8 cellular contexts compared by ENCODE assay signal in the genomic region with DNA sequence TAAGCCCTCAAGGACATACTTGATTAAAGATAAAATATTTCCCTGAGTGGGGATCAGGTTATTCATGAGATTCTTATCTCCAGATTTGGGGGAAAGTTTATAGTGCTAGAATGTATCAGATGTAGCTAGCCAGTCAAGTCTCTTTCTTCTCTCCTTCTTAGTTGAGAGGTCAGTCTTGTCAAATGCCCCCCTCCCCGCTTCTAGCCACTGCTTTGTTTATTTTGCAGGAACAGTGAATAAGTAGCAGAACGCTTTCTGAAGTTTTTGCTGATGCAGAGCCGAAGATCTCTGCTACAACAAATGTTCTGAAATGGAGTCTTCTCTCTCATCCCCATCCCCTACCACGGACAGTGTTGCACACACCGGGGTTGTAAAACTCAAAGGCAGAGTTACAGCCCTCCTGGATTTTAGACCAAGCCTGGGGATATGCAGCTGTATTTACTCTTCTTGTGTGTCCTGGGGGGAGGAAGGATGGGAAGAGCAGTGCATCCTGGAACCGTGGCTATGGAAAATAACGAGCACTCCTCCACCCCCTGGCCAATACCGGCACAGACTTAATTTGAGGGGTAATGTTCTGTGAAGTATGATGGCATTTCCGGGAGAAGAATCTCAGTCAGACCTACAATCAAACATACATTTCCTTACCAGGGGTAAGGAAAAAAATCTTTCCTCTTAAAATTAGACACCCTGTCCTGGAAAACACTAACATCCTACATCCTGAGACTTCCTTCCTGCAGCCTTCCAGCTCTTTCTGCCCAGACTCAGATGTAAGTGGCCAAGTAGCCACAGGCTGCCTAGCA. TPM values are rescaled to one million over a fixed set of nuclear protein-coding genes. Genes with fewer than 3 reads are reported as not detected.
DNase-seq lines count a peak whose midpoint lies in the region; ATAC-seq, FAIRE-seq and TF ChIP-seq lines count a peak whose summit lies in the region.

No MANE protein-coding gene starts in this region.

- H3K36me3 ChIP-seq in keratinocyte (ENCODE audit: control insufficient read depth in 2 of 2, extremely low read depth in 1 of 2, insufficient read depth in 2 of 2, low read length in 2 of 2) (no peaks in the 10 kb centered on the region), aorta (ENCODE audit: control insufficient read depth in 1 of 2, insufficient read depth in 2 of 2, low read length in 1 of 2) (no peaks in the 10 kb centered on the region)

- H3K9ac ChIP-seq in keratinocyte (ENCODE audit: control insufficient read depth, extremely low read depth, insufficient read depth, low read length), result no peak overlapping the region

- peak overlapping the region; percentile 58 for H2AFZ ChIP-seq in keratinocyte (ENCODE audit: control insufficient read depth, low read length)

- DNase-seq in stimulated activated naive CD8-positive, alpha-beta T cell treated with anti-CD3 and anti-CD28 coated beads, Interleukin-15, Interleukin-2, amounts not matched to agents 100 U/mL and 50 U/mL, for 24 hours, result no peak
- DNase-seq in T-helper 2 cell treated with Interferon-gamma antibody and Interleukin-4, amounts not matched to agents 5 μg/mL and 100 μg/mL, for 36 hours (ENCODE audit: low spot score), result no peak
- no peak for DNase-seq in keratinocyte (ENCODE audit: low read depth, low spot score)
- DNase-seq in aorta, result no peak

- H3K4me3 ChIP-seq in keratinocyte (ENCODE audit: control insufficient read depth in 2 of 3, extremely low read depth in 1 of 3, insufficient read depth in 2 of 3, low read depth in 1 of 3, low read length in 3 of 3) (no peak overlapping the region), aorta (ENCODE audit: low read length in 2 of 2) (no peak overlapping the region)

- H3K9me3 ChIP-seq in keratinocyte (ENCODE audit: control insufficient read depth, low read depth, low read length) (no peaks in the 10 kb centered on the region), aorta (ENCODE audit: control insufficient read depth, low read length) (no peaks in the 10 kb centered on the region)

- no peaks in the 10 kb centered on the region for H3K79me2 ChIP-seq in keratinocyte (ENCODE audit: control insufficient read depth, insufficient read depth, low read length)

- TF ChIP-seq CTCF in keratinocyte (optimal IDR thresholded peaks at IDR 0.05 in 1 of 3, IDR thresholded peaks at IDR 0.05 in 1 of 3, conservative IDR thresholded peaks at IDR 0.05 in 1 of 3; ENCODE audit: extremely low read depth in 1 of 3, insufficient read depth in 2 of 3, low read length in 3 of 3), result no peak

- H3K4me2 ChIP-seq in keratinocyte (ENCODE audit: control insufficient read depth, extremely low read depth, insufficient read depth, low read depth, low read length), result no peak overlapping the region

- peaks cover 10% of the 10 kb centered on the region for H3K27me3 Mint-ChIP-seq in stimulated activated naive CD8-positive, alpha-beta T cell treated with anti-CD3 and anti-CD28 coated beads, Interleukin-15, Interleukin-2, amounts not matched to agents 100 ng/mL and 50 ng/mL, for 24 hours
- H3K27me3 Mint-ChIP-seq in T-helper 2 cell treated with Interferon-gamma antibody and Interleukin-4, amounts not matched to agents 5 μg/mL and 100 μg/mL, for 36 hours (ENCODE audit: low read depth), result no peaks in the 10 kb centered on the region

- no peak for ATAC-seq in stimulated activated naive CD8-positive, alpha-beta T cell treated with anti-CD3 and anti-CD28 coated beads, Interleukin-15, Interleukin-2, amounts not matched to agents 100 U/mL and 50 U/mL, for 24 hours
- ATAC-seq in aorta (ENCODE audit: low FRiP score) (peak; percentile 40), HG02938 (IDR thresholded peaks at IDR 0.05; ENCODE audit: unreplicated experiment) (no peak), GM21723 (IDR thresholded peaks at IDR 0.05; ENCODE audit: unreplicated experiment) (no peak), HG02840 (IDR thresholded peaks at IDR 0.05; ENCODE audit: low FRiP score, unreplicated experiment) (no peak)

- H3K4me1 Mint-ChIP-seq in stimulated activated naive CD8-positive, alpha-beta T cell treated with anti-CD3 and anti-CD28 coated beads, Interleukin-15, Interleukin-2, amounts not matched to agents 100 ng/mL and 50 ng/mL, for 24 hours (ENCODE audit: low read depth), result peaks cover 74% of the 10 kb centered on the region
- peaks cover 83% of the 10 kb centered on the region for H3K4me1 Mint-ChIP-seq in T-helper 2 cell treated with Interferon-gamma antibody and Interleukin-4, amounts not matched to agents 5 μg/mL and 100 μg/mL, for 36 hours (ENCODE audit: low read depth)

- H3K4me3 Mint-ChIP-seq in stimulated activated naive CD8-positive, alpha-beta T cell treated with anti-CD3 and anti-CD28 coated beads, Interleukin-15, Interleukin-2, amounts not matched to agents 100 ng/mL and 50 ng/mL, for 24 hours, result peak overlapping the region; percentile 63
- peak overlapping the region; percentile 79 for H3K4me3 Mint-ChIP-seq in T-helper 2 cell treated with Interferon-gamma antibody and Interleukin-4, amounts not matched to agents 5 μg/mL and 100 μg/mL, for 36 hours

- H3K36me3 Mint-ChIP-seq in stimulated activated naive CD8-positive, alpha-beta T cell treated with anti-CD3 and anti-CD28 coated beads, Interleukin-15, Interleukin-2, amounts not matched to agents 100 ng/mL and 50 ng/mL, for 24 hours (ENCODE audit: low read depth), result no peaks in the 10 kb centered on the region
- peaks cover 25% of the 10 kb centered on the region for H3K36me3 Mint-ChIP-seq in T-helper 2 cell treated with Interferon-gamma antibody and Interleukin-4, amounts not matched to agents 5 μg/mL and 100 μg/mL, for 36 hours (ENCODE audit: low read depth)

- H4K20me1 ChIP-seq in keratinocyte (ENCODE audit: control insufficient read depth, extremely low read depth, insufficient read depth, low read length), result no peaks in the 10 kb centered on the region

- H3K9me3 Mint-ChIP-seq in stimulated activated naive CD8-positive, alpha-beta T cell treated with anti-CD3 and anti-CD28 coated beads, Interleukin-15, Interleukin-2, amounts not matched to agents 100 ng/mL and 50 ng/mL, for 24 hours, result no peaks in the 10 kb centered on the region
- H3K9me3 Mint-ChIP-seq in T-helper 2 cell treated with Interferon-gamma antibody and Interleukin-4, amounts not matched to agents 5 μg/mL and 100 μg/mL, for 36 hours, result peaks cover 6% of the 10 kb centered on the region

- peak overlapping the region; percentile 89 for H3K27ac Mint-ChIP-seq in stimulated activated naive CD8-positive, alpha-beta T cell treated with anti-CD3 and anti-CD28 coated beads, Interleukin-15, Interleukin-2, amounts not matched to agents 100 ng/mL and 50 ng/mL, for 24 hours
- peak overlapping the region; percentile 94 for H3K27ac Mint-ChIP-seq in T-helper 2 cell treated with Interferon-gamma antibody and Interleukin-4, amounts not matched to agents 5 μg/mL and 100 μg/mL, for 36 hours

- H3K27me3 ChIP-seq in keratinocyte (ENCODE audit: control insufficient read depth, extremely low read depth, insufficient read depth, low read length), result no peaks in the 10 kb centered on the region
- no peaks in the 10 kb centered on the region for H3K27me3 ChIP-seq in aorta (ENCODE audit: control insufficient read depth in 1 of 2, insufficient read depth in 2 of 2, low read length in 1 of 2)

- FAIRE-seq in keratinocyte (lab: Jason Lieb, UNC), result no peak

- 44 to 49% methylated on average over 9 of the region's 9 CpGs for WGBS in aorta, 2 donors

- dilution Hi-C loops in keratinocyte (cut with MboI; ENCODE audit: extremely low pct_ligation_motif_present, low sequenced_read_pairs), result no loop called here

- no peak overlapping the region for H3K27ac ChIP-seq in keratinocyte (ENCODE audit: control insufficient read depth, insufficient read depth, low read length)
- no peak overlapping the region for H3K27ac ChIP-seq in aorta (ENCODE audit: low read depth in 1 of 2, low read length in 2 of 2)

- H3K9me1 ChIP-seq in keratinocyte (ENCODE audit: control insufficient read depth, extremely low read depth, insufficient read depth, low read length), result no peaks in the 10 kb centered on the region

- H3K4me1 ChIP-seq in keratinocyte (ENCODE audit: control insufficient read depth, extremely low read depth, insufficient read depth, low read length) (peaks cover 19% of the 10 kb centered on the region), aorta (ENCODE audit: control insufficient read depth in 1 of 2, insufficient read depth in 2 of 2, low read length in 2 of 2) (no peaks in the 10 kb centered on the region)

- intact Hi-C loops in aorta (cut with DNase I), result no loop called here

RNA-seq across cellular contexts. Expression of a gene that starts 10.7 kb away (rescaled TPM):
- polyA plus RNA-seq in keratinocyte (18.2 to 30.2 TPM (median 27.0 TPM) in 3 replicates), aorta (1 to 10 TPM; 2.5 to 4.0 TPM)
- polyA plus RNA-seq in keratinocyte (2011; ENCODE audit: low read depth), result 6.9 TPM
- 7.1 and 14.8 TPM in 2 replicates for polyA plus RNA-seq in keratinocyte (2011; cell fraction: cytosol; rRNA removed)
- 37.7 and 48.5 TPM in 2 replicates for polyA plus RNA-seq in keratinocyte (2011; cell fraction: nucleus; rRNA removed)
- 16.3 and 17.8 TPM in 2 replicates for polyA plus RNA-seq in keratinocyte (2012; ENCODE audit: low replicate concordance)
- 21.8 to 45.3 TPM (median 42.6 TPM) in 3 replicates for polyA minus RNA-seq in keratinocyte
- 16.9 TPM for polyA minus RNA-seq in keratinocyte (2011; cell fraction: cytosol; rRNA and poly(A)+ RNA removed)
- 49.9 and 90.3 TPM in 2 replicates for polyA minus RNA-seq in keratinocyte (2011; cell fraction: nucleus; rRNA and poly(A)+ RNA removed)
- total RNA-seq in aorta, result 10 to 100 TPM in 1 of 2 donors, 1 to 10 TPM in 1; 7.1 to 11.2 TPM

RNA-seq across cellular contexts. Expression of a gene that starts 47.0 kb away (rescaled TPM):
- polyA plus RNA-seq in keratinocyte (not detected in 3 replicates), aorta (under 1 TPM in 1 of 2 donors, not detected in 1; 0.25 TPM)
- 0.41 TPM for polyA plus RNA-seq in keratinocyte (2011; ENCODE audit: low read depth)
- polyA plus RNA-seq in keratinocyte (2011; cell fraction: cytosol; rRNA removed), result 0.24 and 0.26 TPM in 2 replicates
- polyA plus RNA-seq in keratinocyte (2011; cell fraction: nucleus; rRNA removed), result not detected in 2 replicates
- polyA plus RNA-seq in keratinocyte (2012; ENCODE audit: low replicate concordance), result 0.46 and 1.0 TPM in 2 replicates
- polyA minus RNA-seq in keratinocyte, result not detected in 3 replicates
- polyA minus RNA-seq in keratinocyte (2011; cell fraction: cytosol; rRNA and poly(A)+ RNA removed), result not detected
- not detected in 2 replicates for polyA minus RNA-seq in keratinocyte (2011; cell fraction: nucleus; rRNA and poly(A)+ RNA removed)
- total RNA-seq in aorta, result not detected
